15 cellular contexts compared by ENCODE assay signal in genomic region chr17:57601328-57601727, GRCh38.
DNase-seq lines count a peak whose midpoint lies in the region; ATAC-seq, FAIRE-seq and TF ChIP-seq lines count a peak whose summit lies in the region.
"Had no signal": no experiment of that assay in that cellular context is flagged by ENCODE, and none has a peak within 500 bp of the region (broad histone marks: within the 10 kb centered on the region; RNA-seq: fewer than 3 reads in every experiment).

No MANE protein-coding gene starts in this region.

- no peaks in the 10 kb centered on the region for H3K9me3 ChIP-seq in heart left ventricle

- TF ChIP-seq CTCF in heart left ventricle (IDR thresholded peaks at IDR 0.05), result no peak

- peaks cover 3 to 91% (median 44%) of the 10 kb centered on the region in 12 donors for H3K4me1 ChIP-seq in heart left ventricle

- no peak for TF ChIP-seq POLR2A in heart left ventricle (IDR thresholded peaks at IDR 0.05)
- TF ChIP-seq POLR2A in GM18505 (IDR thresholded peaks at IDR 0.05; ENCODE audit: borderline replicate concordance, extremely low read depth, insufficient read depth, insufficient read length), result no peak

- H3K4me1 Mint-ChIP-seq in activated T-helper 1 cell treated with anti-CD3 and anti-CD28 coated beads, Interleukin-12 subunit alpha, Interleukin-12 subunit beta, Interleukin-2, Interleukin-4 antibody, amounts not matched to agents 30 ng/mL and 10 ng/mL and 1 ng/mL, durations not matched to agents 14 hours and 24 hours and 36 hours (ENCODE audit: low read depth), result peaks cover 88% of the 10 kb centered on the region

- peak overlapping the region; percentile 27 for H3K27ac Mint-ChIP-seq in activated T-helper 1 cell treated with anti-CD3 and anti-CD28 coated beads, Interleukin-12 subunit alpha, Interleukin-12 subunit beta, Interleukin-2, Interleukin-4 antibody, amounts not matched to agents 30 ng/mL and 10 ng/mL and 1 ng/mL, durations not matched to agents 14 hours and 24 hours and 36 hours
- H3K27ac Mint-ChIP-seq: type B pancreatic cell had no signal

- no peaks in the 10 kb centered on the region for H3K36me3 ChIP-seq in heart left ventricle

- intact Hi-C loops in heart left ventricle (cut with DNase I), result loop anchor here in 2 of 10 donors (2.0 to 10.0 kb wide), 3 partner anchors 71 to 513 kb away; partner anchors contain the start of gene SRSF1 (in 1 of the 2)
- intact Hi-C loops in cardiac septum (cut with DNase I), result loop anchor here (10.0 kb wide), 1 partner anchor 347 kb away; the partner anchor contains the start of gene MSI2
- intact Hi-C loops in activated T-helper 1 cell treated with anti-CD3 and anti-CD28 coated beads, Interleukin-12 subunit alpha, Interleukin-12 subunit beta, Interleukin-2, Interleukin-4 antibody, amounts not matched to agents 30 ng/mL and 10 ng/mL and 1 ng/mL, durations not matched to agents 14 hours and 24 hours and 36 hours (cut with micrococcal nuclease), result loop anchor here (2.0 to 10.0 kb wide), 6 partner anchors 71 to 347 kb away; partner anchors contain the start of genes CCDC182 and MSI2

- H3K9me3 Mint-ChIP-seq in activated T-helper 1 cell treated with anti-CD3 and anti-CD28 coated beads, Interleukin-12 subunit alpha, Interleukin-12 subunit beta, Interleukin-2, Interleukin-4 antibody, amounts not matched to agents 30 ng/mL and 10 ng/mL and 1 ng/mL, durations not matched to agents 14 hours and 24 hours and 36 hours, result peaks cover 4% of the 10 kb centered on the region
- H3K9me3 Mint-ChIP-seq: type B pancreatic cell had no signal

- peak in 1 of 5 donors; percentile 53 for DNase-seq in heart left ventricle
- no peak for DNase-seq in cardiac septum (ENCODE audit: low spot score)
- no peak for DNase-seq in activated T-helper 1 cell treated with anti-CD3 and anti-CD28 coated beads, Interleukin-12 subunit alpha, Interleukin-12 subunit beta, Interleukin-2, Interleukin-4 antibody, amounts not matched to agents 30 ng/mL and 10 ng/mL and 1 ng/mL, durations not matched to agents 14 hours and 24 hours and 36 hours (ENCODE audit: low spot score)
- peak; percentile 58 for DNase-seq in iPS-NIHi7 (ENCODE audit: extremely low spot score)
- DNase-seq in urothelium cell line (ENCODE audit: low spot score), result peak; percentile 56
- no peak for DNase-seq in NCI-H524 treated with DMSO at 0.1 percent for 48 hours (lab: John Stamatoyannopoulos, UW)
- DNase-seq in frontal cortex (ENCODE audit: low spot score in 2 of 2), result no peak
- DNase-seq: activated CD4-positive, alpha-beta T cell treated with anti-CD3 and anti-CD28 coated beads, Interleukin-2, amount 50 U/mL, for 1 hour; amygdala; NCI-H1048; NCI-H446 treated with DMSO at 0.1 percent for 48 hours had no signal

- H3K27me3 ChIP-seq in heart left ventricle, result no peaks in the 10 kb centered on the region

- ATAC-seq in heart left ventricle (peak in 3 of 4 donors; percentile 16 to 30 (median 16)), GM18505 (IDR thresholded peaks at IDR 0.05; ENCODE audit: unreplicated experiment) (no peak)
- ATAC-seq: Panc1 had no signal

- H3K27ac ChIP-seq in heart left ventricle, result peak overlapping the region in 8 of 12 donors; percentile 1 to 84 (median 36)

- no peak overlapping the region for H3K4me3 ChIP-seq in heart left ventricle

- FAIRE-seq in urothelium cell line (lab: Jason Lieb, UNC) (no peak), frontal cortex (lab: Jason Lieb, UNC) (no peak)
- FAIRE-seq: GM12891 had no signal

- peaks cover 37% of the 10 kb centered on the region for H3K36me3 Mint-ChIP-seq in activated T-helper 1 cell treated with anti-CD3 and anti-CD28 coated beads, Interleukin-12 subunit alpha, Interleukin-12 subunit beta, Interleukin-2, Interleukin-4 antibody, amounts not matched to agents 30 ng/mL and 10 ng/mL and 1 ng/mL, durations not matched to agents 14 hours and 24 hours and 36 hours (ENCODE audit: low read depth)

- WGBS in heart left ventricle, 4 donors, result 75 to 89% (median 87%) methylated on average over 6 to 10 of the region's 10 CpGs

- no peaks in the 10 kb centered on the region for H3K27me3 Mint-ChIP-seq in activated T-helper 1 cell treated with anti-CD3 and anti-CD28 coated beads, Interleukin-12 subunit alpha, Interleukin-12 subunit beta, Interleukin-2, Interleukin-4 antibody, amounts not matched to agents 30 ng/mL and 10 ng/mL and 1 ng/mL, durations not matched to agents 14 hours and 24 hours and 36 hours (ENCODE audit: insufficient read depth)
- H3K27me3 Mint-ChIP-seq: type B pancreatic cell had no signal

- no peak overlapping the region for H3K4me3 Mint-ChIP-seq in activated T-helper 1 cell treated with anti-CD3 and anti-CD28 coated beads, Interleukin-12 subunit alpha, Interleukin-12 subunit beta, Interleukin-2, Interleukin-4 antibody, amounts not matched to agents 30 ng/mL and 10 ng/mL and 1 ng/mL, durations not matched to agents 14 hours and 24 hours and 36 hours
- H3K4me3 Mint-ChIP-seq: type B pancreatic cell had no signal

Comparison
In these comparisons a context has a peak if more than half of its experiments do, and no peak if none do; other contexts are left out.
1. DNase-seq: peak in iPS-NIHi7 (single experiment) and urothelium cell line (single experiment); none in cardiac septum (single experiment), activated T-helper 1 cell treated with anti-CD3 and anti-CD28 coated beads, Interleukin-12 subunit alpha, Interleukin-12 subunit beta, Interleukin-2, Interleukin-4 antibody, amounts not matched to agents 30 ng/mL and 10 ng/mL and 1 ng/mL, durations not matched to agents 14 hours and 24 hours and 36 hours (single experiment), NCI-H524 treated with DMSO at 0.1 percent for 48 hours (single experiment) and frontal cortex (0 of 2).